ENCODE assay signal across 19 cellular contexts in genomic region chr2:112293636-112294401, GRCh38.
"Had no signal": no experiment of that assay in that cellular context is flagged by ENCODE, and none has a peak within 500 bp of the region (broad histone marks: within the 10 kb centered on the region; RNA-seq: fewer than 3 reads in every experiment).

No MANE protein-coding gene starts in this region.

- H3K27me3 Mint-ChIP-seq: naive B cell had no signal

- ATAC-seq: left colon; stimulated activated effector memory CD8-positive, alpha-beta T cell treated with anti-CD3 and anti-CD28 coated beads, Interleukin-12 subunit alpha, Interleukin-12 subunit beta, amount 100 ng/mL, for 72 hours; stimulated activated naive CD8-positive, alpha-beta T cell treated with anti-CD3 and anti-CD28 coated beads, Interleukin-15, Interleukin-2, amounts not matched to agents 100 U/mL and 50 U/mL, for 24 hours had no signal

- H3K27me3 ChIP-seq: colonic mucosa, esophagus squamous epithelium, suprapubic skin, thyroid gland, upper lobe of left lung, vagina had no signal

- H3K27ac ChIP-seq: colonic mucosa, esophagus squamous epithelium, suprapubic skin, thyroid gland, upper lobe of left lung, vagina had no signal

- H3K36me3 Mint-ChIP-seq: naive B cell; stimulated activated effector memory CD8-positive, alpha-beta T cell treated with anti-CD3 and anti-CD28 coated beads, Interleukin-12 subunit alpha, Interleukin-12 subunit beta, amount 100 ng/mL, for 72 hours had no signal

- H3K9me3 Mint-ChIP-seq: naive B cell; nephron; stimulated activated effector memory CD8-positive, alpha-beta T cell treated with anti-CD3 and anti-CD28 coated beads, Interleukin-12 subunit alpha, Interleukin-12 subunit beta, amount 100 ng/mL, for 72 hours had no signal

- H3K4me3 ChIP-seq: colonic mucosa, esophagus squamous epithelium, suprapubic skin, thyroid gland, upper lobe of left lung, vagina had no signal

- H3K4me1 ChIP-seq: colonic mucosa, esophagus squamous epithelium, thyroid gland, upper lobe of left lung, vagina had no signal

- H3K27ac Mint-ChIP-seq: nephron; stimulated activated effector memory CD8-positive, alpha-beta T cell treated with anti-CD3 and anti-CD28 coated beads, Interleukin-12 subunit alpha, Interleukin-12 subunit beta, amount 100 ng/mL, for 72 hours had no signal

- H3K4me3 Mint-ChIP-seq: nephron; stimulated activated effector memory CD8-positive, alpha-beta T cell treated with anti-CD3 and anti-CD28 coated beads, Interleukin-12 subunit alpha, Interleukin-12 subunit beta, amount 100 ng/mL, for 72 hours had no signal

- H3K36me3 ChIP-seq: colonic mucosa, esophagus squamous epithelium, suprapubic skin, thyroid gland, upper lobe of left lung, vagina had no signal

- H3K9me3 ChIP-seq: colonic mucosa, esophagus squamous epithelium, suprapubic skin, thyroid gland, upper lobe of left lung, vagina had no signal

- DNase-seq: colonic mucosa; dermis blood vessel endothelial cell; esophagus squamous epithelium; foreskin melanocyte; head of caudate nucleus; hippocampal formation; left colon; midbrain; naive B cell; posterior cingulate gyrus; stimulated activated CD4-positive, alpha-beta T cell treated with anti-CD3 and anti-CD28 coated beads, Interleukin-4, amount 100 ng/mL, for 1 hour; stimulated activated CD8-positive, alpha-beta memory T cell treated with anti-CD3 and anti-CD28 coated beads, Interleukin-4, amount 100 ng/mL, for 48 hours; stimulated activated naive CD8-positive, alpha-beta T cell treated with anti-CD3 and anti-CD28 coated beads, Interleukin-15, Interleukin-2, amounts not matched to agents 100 U/mL and 50 U/mL, for 24 hours; thyroid gland; upper lobe of left lung had no signal
